In genomic region chr10:57418476-57418875, GRCh38 we compare ENCODE assay signal across 29 cellular contexts.
"Had no signal": no experiment of that assay in that cellular context is flagged by ENCODE, and none has a peak within 500 bp of the region (broad histone marks: within the 10 kb centered on the region; RNA-seq: fewer than 3 reads in every experiment).

No MANE protein-coding gene starts in this region.

- H3K27ac ChIP-seq: stomach, suprapubic skin, testis, thoracic aorta, thyroid gland, tibial artery, tibial nerve, transverse colon, upper lobe of left lung, upper lobe of right lung, uterus, vagina had no signal

- H3K36me3 Mint-ChIP-seq: stimulated activated effector memory CD8-positive, alpha-beta T cell treated with anti-CD3 and anti-CD28 coated beads, Interleukin-12 subunit alpha, Interleukin-12 subunit beta, amount 100 ng/mL, for 72 hours; stimulated activated memory B cell treated with anti-CD40 and anti-IgM and Interleukin-4, amounts not matched to agents 10 μg/mL and 1 μg/mL and 100 μg/mL, for 72 hours; stimulated activated naive B cell treated with anti-CD40 and anti-IgM and Interleukin-4, amounts not matched to agents 10 μg/mL and 1 μg/mL and 100 μg/mL, for 72 hours; type B pancreatic cell had no signal

- H3K36me3 ChIP-seq: stomach, suprapubic skin, thoracic aorta, thyroid gland, tibial artery, tibial nerve, transverse colon, upper lobe of left lung, upper lobe of right lung, uterus, vagina had no signal

- H3K4me1 Mint-ChIP-seq: stimulated activated effector memory CD8-positive, alpha-beta T cell treated with anti-CD3 and anti-CD28 coated beads, Interleukin-12 subunit alpha, Interleukin-12 subunit beta, amount 100 ng/mL, for 72 hours; stimulated activated memory B cell treated with anti-CD40 and anti-IgM and Interleukin-4, amounts not matched to agents 10 μg/mL and 1 μg/mL and 100 μg/mL, for 72 hours; stimulated activated naive B cell treated with anti-CD40 and anti-IgM and Interleukin-4, amounts not matched to agents 10 μg/mL and 1 μg/mL and 100 μg/mL, for 72 hours; stimulated activated naive CD8-positive, alpha-beta T cell treated with anti-CD3 and anti-CD28 coated beads, Interleukin-15, amount 100 ng/mL, for 72 hours had no signal

- FAIRE-seq: urothelium cell line had no signal

- H3K4me1 ChIP-seq: stomach, suprapubic skin, testis, thyroid gland, tibial artery, tibial nerve, transverse colon, upper lobe of left lung, upper lobe of right lung, uterus, vagina had no signal

- H3K9me3 ChIP-seq: stomach, suprapubic skin, testis, thoracic aorta, thyroid gland, tibial artery, transverse colon, upper lobe of left lung, upper lobe of right lung, uterus, vagina had no signal

- H3K27me3 ChIP-seq: stomach, suprapubic skin, testis, thyroid gland, tibial artery, tibial nerve, transverse colon, upper lobe of left lung, upper lobe of right lung, uterus, vagina had no signal

- H3K4me3 ChIP-seq: stomach, suprapubic skin, testis, thoracic aorta, thyroid gland, tibial artery, tibial nerve, transverse colon, upper lobe of left lung, upper lobe of right lung, uterus, vagina had no signal

- ATAC-seq: stimulated activated effector memory CD8-positive, alpha-beta T cell treated with anti-CD3 and anti-CD28 coated beads, Interleukin-12 subunit alpha, Interleukin-12 subunit beta, amount 100 ng/mL, for 72 hours; stimulated activated memory B cell treated with anti-CD40 and anti-IgM and Interleukin-4, amounts not matched to agents 10 μg/mL and 1 μg/mL and 100 μg/mL, for 72 hours; stimulated activated naive B cell treated with anti-CD40 and anti-IgM and Interleukin-4, amounts not matched to agents 10 μg/mL and 1 μg/mL and 100 μg/mL, for 72 hours; stimulated activated naive CD8-positive, alpha-beta T cell treated with anti-CD3 and anti-CD28 coated beads, Interleukin-15, amount 100 ng/mL, for 72 hours; stimulated activated naive CD8-positive, alpha-beta T cell treated with anti-CD3 and anti-CD28 coated beads, Interleukin-15, Interleukin-2, amounts not matched to agents 100 U/mL and 50 U/mL, for 24 hours; upper lobe of right lung had no signal

- H3K27ac Mint-ChIP-seq: stimulated activated effector memory CD8-positive, alpha-beta T cell treated with anti-CD3 and anti-CD28 coated beads, Interleukin-12 subunit alpha, Interleukin-12 subunit beta, amount 100 ng/mL, for 72 hours; stimulated activated memory B cell treated with anti-CD40 and anti-IgM and Interleukin-4, amounts not matched to agents 10 μg/mL and 1 μg/mL and 100 μg/mL, for 72 hours; stimulated activated naive B cell treated with anti-CD40 and anti-IgM and Interleukin-4, amounts not matched to agents 10 μg/mL and 1 μg/mL and 100 μg/mL, for 72 hours; stimulated activated naive CD8-positive, alpha-beta T cell treated with anti-CD3 and anti-CD28 coated beads, Interleukin-15, amount 100 ng/mL, for 72 hours; stimulated activated naive CD8-positive, alpha-beta T cell treated with anti-CD3 and anti-CD28 coated beads, Interleukin-15, Interleukin-2, amounts not matched to agents 100 ng/mL and 50 ng/mL, for 24 hours; type B pancreatic cell had no signal

- DNase-seq: stimulated activated CD4-positive, alpha-beta T cell treated with anti-CD3 and anti-CD28 coated beads, Interleukin-2, amount 100 ng/mL, for 48 hours; stimulated activated CD4-positive, alpha-beta T cell treated with anti-CD3 and anti-CD28 coated beads, Interleukin-4, amount 100 ng/mL, for 1 hour; stimulated activated CD4-positive, alpha-beta T cell treated with anti-CD3 and anti-CD28 coated beads, Interleukin-4, amount 100 ng/mL, for 24 hours; stimulated activated CD4-positive, alpha-beta T cell treated with anti-CD3 and anti-CD28 coated beads, Interleukin-4, amount 100 ng/mL, for 4 hours; stimulated activated CD8-positive, alpha-beta memory T cell treated with anti-CD3 and anti-CD28 coated beads, Interleukin-4, amount 100 ng/mL, for 48 hours; stimulated activated naive B cell treated with anti-CD40 and anti-IgM and Interleukin-4, amounts not matched to agents 10 μg/mL and 1 μg/mL and 100 μg/mL, for 72 hours; stimulated activated naive CD4-positive, alpha-beta T cell; stimulated activated naive CD4-positive, alpha-beta T cell treated with Interleukin-2 at 50 U/mL for 16 hours; stimulated activated naive CD8-positive, alpha-beta T cell treated with anti-CD3 and anti-CD28 coated beads, Interleukin-15, amount 100 ng/mL, for 72 hours; stimulated activated naive CD8-positive, alpha-beta T cell treated with anti-CD3 and anti-CD28 coated beads, Interleukin-15, Interleukin-2, amounts not matched to agents 100 U/mL and 50 U/mL, for 24 hours; stomach; substantia nigra; testis; thyroid gland; tibial artery; transverse colon; trophoblast cell; upper lobe of left lung; upper lobe of right lung; uterus had no signal

- H3K27me3 Mint-ChIP-seq: stimulated activated memory B cell treated with anti-CD40 and anti-IgM and Interleukin-4, amounts not matched to agents 10 μg/mL and 1 μg/mL and 100 μg/mL, for 72 hours; stimulated activated naive B cell treated with anti-CD40 and anti-IgM and Interleukin-4, amounts not matched to agents 10 μg/mL and 1 μg/mL and 100 μg/mL, for 72 hours; stimulated activated naive CD8-positive, alpha-beta T cell treated with anti-CD3 and anti-CD28 coated beads, Interleukin-15, amount 100 ng/mL, for 72 hours; stimulated activated naive CD8-positive, alpha-beta T cell treated with anti-CD3 and anti-CD28 coated beads, Interleukin-15, Interleukin-2, amounts not matched to agents 100 ng/mL and 50 ng/mL, for 24 hours; type B pancreatic cell had no signal

- H3K4me3 Mint-ChIP-seq: stimulated activated effector memory CD8-positive, alpha-beta T cell treated with anti-CD3 and anti-CD28 coated beads, Interleukin-12 subunit alpha, Interleukin-12 subunit beta, amount 100 ng/mL, for 72 hours; stimulated activated memory B cell treated with anti-CD40 and anti-IgM and Interleukin-4, amounts not matched to agents 10 μg/mL and 1 μg/mL and 100 μg/mL, for 72 hours; stimulated activated naive B cell treated with anti-CD40 and anti-IgM and Interleukin-4, amounts not matched to agents 10 μg/mL and 1 μg/mL and 100 μg/mL, for 72 hours; stimulated activated naive CD8-positive, alpha-beta T cell treated with anti-CD3 and anti-CD28 coated beads, Interleukin-15, amount 100 ng/mL, for 72 hours; stimulated activated naive CD8-positive, alpha-beta T cell treated with anti-CD3 and anti-CD28 coated beads, Interleukin-15, Interleukin-2, amounts not matched to agents 100 ng/mL and 50 ng/mL, for 24 hours; type B pancreatic cell had no signal
